22 cellular contexts compared by ENCODE assay signal in genomic region chr13:96223231-96223630, GRCh38.
DNase-seq lines count a peak whose midpoint lies in the region; ATAC-seq lines count a peak whose summit lies in the region.
"Had no signal": no experiment of that assay in that cellular context is flagged by ENCODE, and none has a peak within 500 bp of the region (broad histone marks: within the 10 kb centered on the region; RNA-seq: fewer than 3 reads in every experiment).

No MANE protein-coding gene starts in this region.

- no peaks in the 10 kb centered on the region for H3K36me3 ChIP-seq in skeletal muscle tissue (ENCODE audit: control insufficient read depth in 3 of 3, insufficient read depth in 3 of 3, low read length in 3 of 3)
- H3K36me3 ChIP-seq: MG63 had no signal

- intact Hi-C loops in cardiac septum (cut with DNase I) (no loop called here), right cardiac atrium (cut with DNase I) (no loop called here)

- DNase-seq in G401 (ENCODE audit: low spot score) (peak; percentile 6), cardiac septum (ENCODE audit: low spot score) (peak; percentile 77), right cardiac atrium (peak; percentile 20 to 60 (median 50)), DMS79 treated with DMSO at 0.1 percent for 48 hours (lab: John Stamatoyannopoulos, UW) (no peak), HPDE6-E6E7 (ENCODE audit: extremely low spot score) (no peak), AG20443 (ENCODE audit: low spot score) (no peak), NCI-H1436 treated with DMSO at 0.1 percent for 48 hours (lab: John Stamatoyannopoulos, UW) (no peak)
- DNase-seq: 8988T; Calu3; CD8-positive, alpha-beta memory T cell; DMS153; GDM1; MG63; NCI-H1417; NCI-H1930; NCI-H226; NCI-H510A treated with DMSO at 0.1 percent for 48 hours; NCI-H748 treated with DMSO at 0.1 percent for 48 hours had no signal

- H3K27ac ChIP-seq in right cardiac atrium (ENCODE audit: low read length) (no peak overlapping the region), skeletal muscle tissue (ENCODE audit: low read depth, low read length) (peak overlapping the region; percentile 39)
- H3K27ac ChIP-seq: C4-2B, RWPE1 had no signal

- H3K4me3 ChIP-seq in right cardiac atrium (ENCODE audit: low read length) (no peak overlapping the region), skeletal muscle tissue (ENCODE audit: low read length in 3 of 3) (no peak overlapping the region)
- H3K4me3 ChIP-seq: MG63 had no signal

- in situ Hi-C loops in G401 (cut with HindIII; ENCODE audit: low sequenced_read_pairs) = no loop called here

- H3K4me1 ChIP-seq in right cardiac atrium (ENCODE audit: control insufficient read depth, insufficient read depth, low read length) = no peaks in the 10 kb centered on the region
- H3K4me1 ChIP-seq in skeletal muscle tissue (ENCODE audit: control insufficient read depth in 3 of 3, insufficient read depth in 3 of 3, low read length in 3 of 3) = peaks cover 0 to 5% (median 3%) of the 10 kb centered on the region in 3 donors

- no peak overlapping the region for H3K9ac ChIP-seq in skeletal muscle tissue (ENCODE audit: low read depth in 1 of 3, low read length in 3 of 3)

- H3K27me3 ChIP-seq in right cardiac atrium (ENCODE audit: control insufficient read depth, insufficient read depth) = no peaks in the 10 kb centered on the region
- no peaks in the 10 kb centered on the region for H3K27me3 ChIP-seq in skeletal muscle tissue (ENCODE audit: control insufficient read depth in 3 of 3, insufficient read depth in 3 of 3, low read length in 3 of 3)
- H3K27me3 ChIP-seq: MG63 had no signal

- ATAC-seq in right cardiac atrium = peak; percentile 91 to 93
- ATAC-seq: SK-N-SH treated with all-trans-retinoic acid at 6 μM for 48 hours had no signal

- WGBS in right cardiac atrium = 64% methylated on average over 5 of the region's 5 CpGs

- no peaks in the 10 kb centered on the region for H3K9me3 ChIP-seq in right cardiac atrium (ENCODE audit: control insufficient read depth, low read length)
- no peaks in the 10 kb centered on the region for H3K9me3 ChIP-seq in skeletal muscle tissue (ENCODE audit: control insufficient read depth in 3 of 3, low read length in 3 of 3)
- H3K9me3 ChIP-seq: MG63 had no signal

Comparison
In these comparisons a context has a peak if more than half of its experiments do, and no peak if none do; other contexts are left out.
1. DNase-seq: peak in G401 (single experiment), cardiac septum (single experiment) and right cardiac atrium (3 of 3); none in DMS79 treated with DMSO at 0.1 percent for 48 hours (single experiment), HPDE6-E6E7 (single experiment), AG20443 (single experiment) and NCI-H1436 treated with DMSO at 0.1 percent for 48 hours (single experiment).